8 cellular contexts compared by ENCODE assay signal in genomic region chr5:81506900-81507588, GRCh38.
DNase-seq lines count a peak whose midpoint lies in the region; ATAC-seq, FAIRE-seq and TF ChIP-seq lines count a peak whose summit lies in the region.

No MANE protein-coding gene starts in this region.

- BruUV-seq in HCT116 (replicated peaks; lab: Mats Ljungman, UMichigan) (no TSS peak), GM12878 (replicated peaks; lab: Mats Ljungman, UMichigan) (no TSS peak)

- SMC1A ChIA-PET in GM12878 (lab: Charles Lee; ENCODE audit: uncharacterized antibody, unreplicated experiment), result interaction anchor here (0.7 to 11.4 kb wide), 19 partner anchors 51 to 719 kb away, joined by 3 to 122 read pairs (median 4); partner anchors contain the start of gene SSBP2

- CTCF ChIA-PET in AG04450 (lab: Charles Lee) (interaction anchor here (0.6 to 3.5 kb wide), 24 partner anchors 9 to 752 kb away, joined by 3 to 22 read pairs (median 4); partner anchors contain the start of gene SSBP2), HCT116 (lab: Charles Lee) (interaction anchor here (0.6 to 1.4 kb wide), 8 partner anchors 10 to 659 kb away, joined by 3 to 6 read pairs (median 4); partner anchors contain the start of gene SSBP2), GM12878 (lab: Yijun Ruan, JAX) (interaction anchor here (0.6 to 7.0 kb wide), 23 partner anchors 31 to 723 kb away, joined by 3 to 94 read pairs (median 4); partner anchors contain the start of gene SSBP2)

- POLR2A ChIA-PET in AG04450 (lab: Yijun Ruan, JAX), result interaction anchor here (0.7 to 1.2 kb wide), 2 partner anchors 244 to 658 kb away, joined by 4 to 7 read pairs; partner anchors contain the start of gene SSBP2
- POLR2A ChIA-PET in HCT116 (lab: Charles Lee), result interaction anchor here (0.8 kb wide), 1 partner anchor 345 kb away, joined by 5 read pairs; no protein-coding TSS in a partner anchor
- POLR2A ChIA-PET in GM12878 (lab: Charles Lee), result no interaction called here

- intact Hi-C loops in HCT116 (cut with micrococcal nuclease), result loop anchor here (1.0 to 2.0 kb wide), 5 partner anchors 242 to 718 kb away; no protein-coding TSS in a partner anchor
- intact Hi-C loops in GM12878 (cut with micrococcal nuclease; ENCODE audit: unreplicated experiment), result loop anchor here (1.0 to 5.0 kb wide), 6 partner anchors 244 to 720 kb away; partner anchors contain the start of genes ATG10 and SSBP2

- H3F3A ChIP-seq in smooth muscle cell (ENCODE audit: low read depth), result no peaks in the 10 kb centered on the region

- DNase-seq in AG04450 (ENCODE audit: low read depth, low spot score) (peak; percentile 75), HCT116 (ENCODE audit: low read depth, low spot score) (peak; percentile 77), LHCN-M2 (ENCODE audit: low read depth) (peak; percentile 83), Peyer's patch (peak in 1 of 3 donors; percentile 66), GM12878 (ENCODE audit: low read depth, low spot score) (peak; percentile 67), hypothalamus (lab: John Stamatoyannopoulos, UW) (peak in 37 of 51 donors; percentile 1 to 84 (median 18)), smooth muscle cell (lab: John Stamatoyannopoulos, UW; ENCODE audit: unreplicated experiment) (no peak)

- H3K9me2 ChIP-seq in HCT116 (ENCODE audit: insufficient read depth), result no peaks in the 10 kb centered on the region

- no peak for TF ChIP-seq POLR2A in HCT116 (IDR thresholded peaks at IDR 0.05; ENCODE audit: borderline replicate concordance, extremely low read depth, insufficient read depth, insufficient read length)
- no peak for TF ChIP-seq POLR2A in Peyer's patch (IDR thresholded peaks at IDR 0.05)
- TF ChIP-seq POLR2A in GM12878 (IDR thresholded peaks at IDR 0.05; ENCODE audit: low read depth, low read length), result no peak

- H3K4me1 ChIP-seq in HCT116 (ENCODE audit: control insufficient read depth in 1 of 2, insufficient read depth in 2 of 2, low read length in 2 of 2) (peaks cover 0 to 5% of the 10 kb centered on the region in 2 experiments; a peak in 2 of 4 replicates), Peyer's patch (no peaks in the 10 kb centered on the region), GM12878 (ENCODE audit: control insufficient read depth, insufficient read depth, low read length) (no peaks in the 10 kb centered on the region), smooth muscle cell (ENCODE audit: low read depth) (peaks cover 6% of the 10 kb centered on the region)

- H3K9me3 ChIP-seq in AG04450 (ENCODE audit: control insufficient read depth, insufficient read depth, low read length), result no peaks in the 10 kb centered on the region
- no peaks in the 10 kb centered on the region for H3K9me3 ChIP-seq in HCT116 (ENCODE audit: control insufficient read depth in 1 of 2, insufficient read depth in 1 of 2, low read depth in 1 of 2, low read length in 2 of 2)
- H3K9me3 ChIP-seq in Peyer's patch, result no peaks in the 10 kb centered on the region
- H3K9me3 ChIP-seq in GM12878 (replicated peaks; ENCODE audit: control insufficient read depth, insufficient read depth, low read length), result peaks cover 6% of the 10 kb centered on the region
- H3K9me3 ChIP-seq in smooth muscle cell (replicated peaks; ENCODE audit: low read depth), result no peaks in the 10 kb centered on the region

- H3K4me3 ChIP-seq in AG04450 (ENCODE audit: low read depth, low read length) (no peak overlapping the region), HCT116 (replicated peaks in 1 of 2; ENCODE audit: low read depth in 1 of 2, low read length in 2 of 2) (no peak overlapping the region), Peyer's patch (no peak overlapping the region), GM12878 (no peak overlapping the region), smooth muscle cell (no peak overlapping the region)

- H3K79me2 ChIP-seq in HCT116 (ENCODE audit: insufficient read depth, low read length) (no peaks in the 10 kb centered on the region), GM12878 (ENCODE audit: control insufficient read depth, insufficient read depth, low read length) (no peaks in the 10 kb centered on the region; the same call in 1 of the 2 replicates), smooth muscle cell (ENCODE audit: low read depth) (no peaks in the 10 kb centered on the region)

- H3K27me3 ChIP-seq in AG04450 (ENCODE audit: control insufficient read depth, insufficient read depth, low read length) (no peaks in the 10 kb centered on the region), HCT116 (ENCODE audit: insufficient read depth, low read length) (no peaks in the 10 kb centered on the region), Peyer's patch (no peaks in the 10 kb centered on the region), GM12878 (replicated peaks in 1 of 2; ENCODE audit: control insufficient read depth in 2 of 2, insufficient read depth in 2 of 2, low read length in 1 of 2) (no peaks in the 10 kb centered on the region), smooth muscle cell (ENCODE audit: low read depth) (no peaks in the 10 kb centered on the region)

- ATAC-seq in HCT116 (peak; percentile 99), GM12878 (peak; percentile 100)

- peak; percentile 92 for TF ChIP-seq RAD21 in HCT116 (IDR thresholded peaks at IDR 0.05; ENCODE audit: low read depth)
- peak; percentile 92 for TF ChIP-seq RAD21 in GM12878 (IDR thresholded peaks at IDR 0.05; ENCODE audit: insufficient read depth, low read depth, low read length)

- H4K20me1 ChIP-seq in HCT116 (ENCODE audit: insufficient read depth) (no peaks in the 10 kb centered on the region), GM12878 (ENCODE audit: control insufficient read depth, insufficient read depth) (no peaks in the 10 kb centered on the region), smooth muscle cell (ENCODE audit: low read depth) (no peaks in the 10 kb centered on the region)

- RAD21 ChIA-PET in HCT116 (lab: Charles Lee; ENCODE audit: low non-redundant PET in 1 of 2, low total read pairs in 2 of 2, uncharacterized antibody in 2 of 2, unreplicated experiment in 2 of 2), result no interaction called here
- RAD21 ChIA-PET in GM12878 (lab: Charles Lee; ENCODE audit: unreplicated experiment), result interaction anchor here (0.7 to 9.8 kb wide), 11 partner anchors 19 to 752 kb away, joined by 3 to 113 read pairs (median 5); no protein-coding TSS in a partner anchor

- H3K9ac ChIP-seq in HCT116 (ENCODE audit: low read length) (no peak overlapping the region), GM12878 (ENCODE audit: control insufficient read depth, insufficient read depth, low read length) (no peak overlapping the region), smooth muscle cell (ENCODE audit: low read depth) (no peak overlapping the region)

- H2AFZ ChIP-seq in HCT116 (ENCODE audit: low read depth, low read length, poor library complexity, severe bottlenecking) (peak overlapping the region; percentile 51), GM12878 (ENCODE audit: control insufficient read depth, low read depth, low read length) (no peak overlapping the region), smooth muscle cell (ENCODE audit: low read depth) (no peak overlapping the region)

- TF ChIP-seq EP300 in GM12878 (IDR thresholded peaks at IDR 0.05; ENCODE audit: borderline replicate concordance in 1 of 2, control insufficient read depth in 1 of 2, low read depth in 2 of 2, low read length in 2 of 2), result no peak

- peak; percentile 96 for TF ChIP-seq CTCF in AG04450 (IDR thresholded peaks at IDR 0.05; ENCODE audit: low read depth, low read length)
- TF ChIP-seq CTCF in GM12801 (IDR thresholded peaks at IDR 0.05; ENCODE audit: extremely low read depth, insufficient read length), result peak; percentile 79
- peak; percentile 76 to 91 (median 84) for TF ChIP-seq CTCF in HCT116 (IDR thresholded peaks at IDR 0.05 in 2 of 3, conservative IDR thresholded peaks at IDR 0.05 in 1 of 3; ENCODE audit: borderline replicate concordance in 1 of 3, insufficient read depth in 1 of 3, low read depth in 2 of 3, low read length in 2 of 3)
- peak; percentile 37 to 91 (median 76) for TF ChIP-seq CTCF in Peyer's patch (IDR thresholded peaks at IDR 0.05)
- TF ChIP-seq CTCF in GM12878 (IDR thresholded peaks at IDR 0.05 in 2 of 3, conservative IDR thresholded peaks at IDR 0.05 in 1 of 3; ENCODE audit: control insufficient read depth in 2 of 3, extremely low read depth in 1 of 3, insufficient read depth in 1 of 3, low read depth in 3 of 3, low read length in 3 of 3), result peak; percentile 84 to 91 (median 90); a peak in 5 of 6 replicates
- TF ChIP-seq CTCF in smooth muscle cell (IDR thresholded peaks at IDR 0.05; ENCODE audit: borderline replicate concordance, insufficient read depth, poor library complexity, severe bottlenecking), result peak; percentile 84

- in situ Hi-C loops in GM12878 (cut with MboI), result loop anchor here (5.0 kb wide), 4 partner anchors 240 to 720 kb away; no protein-coding TSS in a partner anchor

- WGBS in GM12878 (ENCODE audit: insufficient coverage, insufficient replicate concordance, low lambda C conversion rate, missing lambda C conversion rate), result 48% methylated on average over 2 of the region's 2 CpGs
- 33% methylated on average over 2 of the region's 2 CpGs for WGBS in smooth muscle cell (ENCODE audit: low lambda C conversion rate)

- peak; percentile 88 for FAIRE-seq in GM12878 (lab: Jason Lieb, UNC)

- H3K4me2 ChIP-seq in HCT116 (ENCODE audit: low read length), result no peak overlapping the region; the same call in 1 of the 2 replicates
- no peak overlapping the region for H3K4me2 ChIP-seq in GM12878 (ENCODE audit: control insufficient read depth, insufficient read depth)
- no peak overlapping the region for H3K4me2 ChIP-seq in smooth muscle cell

- no peaks in the 10 kb centered on the region for H3K36me3 ChIP-seq in HCT116 (ENCODE audit: control insufficient read depth in 1 of 2, insufficient read depth in 2 of 2, low read length in 2 of 2)
- H3K36me3 ChIP-seq in Peyer's patch, result no peaks in the 10 kb centered on the region
- peaks cover 0 to 3% of the 10 kb centered on the region in 2 experiments; a peak in 2 of 4 replicates for H3K36me3 ChIP-seq in GM12878 (ENCODE audit: control insufficient read depth in 2 of 2, insufficient read depth in 2 of 2, low read length in 1 of 2)
- no peaks in the 10 kb centered on the region for H3K36me3 ChIP-seq in smooth muscle cell (ENCODE audit: low read depth)

- H3K27ac ChIP-seq in AG04450 (ENCODE audit: low read depth, low read length) (no peak overlapping the region), HCT116 (ENCODE audit: low read depth, low read length) (no peak overlapping the region), Peyer's patch (peak overlapping the region in 1 of 4 donors; percentile 2), GM12878 (ENCODE audit: control insufficient read depth, insufficient read depth) (no peak overlapping the region), smooth muscle cell (ENCODE audit: low read depth) (no peak overlapping the region)

TF ChIP-seq in HCT116, 20 proteins besides CTCF, POLR2A, EP300 and RAD21 (continues in another document):
- no peak for TF ChIP-seq JUND (IDR thresholded peaks at IDR 0.05)
- TF ChIP-seq, protein P1, sequence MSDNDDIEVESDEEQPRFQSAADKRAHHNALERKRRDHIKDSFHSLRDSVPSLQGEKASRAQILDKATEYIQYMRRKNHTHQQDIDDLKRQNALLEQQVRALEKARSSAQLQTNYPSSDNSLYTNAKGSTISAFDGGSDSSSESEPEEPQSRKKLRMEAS (IDR thresholded peaks at IDR 0.05), result no peak

TF ChIP-seq in GM12878, 131 proteins besides CTCF, POLR2A, EP300 and RAD21 (continues in another document):
- TF ChIP-seq JUND (IDR thresholded peaks at IDR 0.05; ENCODE audit: low read depth, low read length) (peak; percentile 19; the same call in 1 of the 2 replicates), CREB1 (IDR thresholded peaks at IDR 0.05; ENCODE audit: low read depth) (peak; percentile 94)
